Comparison of ENCODE assay signal across 11 cellular contexts in the genomic region with DNA sequence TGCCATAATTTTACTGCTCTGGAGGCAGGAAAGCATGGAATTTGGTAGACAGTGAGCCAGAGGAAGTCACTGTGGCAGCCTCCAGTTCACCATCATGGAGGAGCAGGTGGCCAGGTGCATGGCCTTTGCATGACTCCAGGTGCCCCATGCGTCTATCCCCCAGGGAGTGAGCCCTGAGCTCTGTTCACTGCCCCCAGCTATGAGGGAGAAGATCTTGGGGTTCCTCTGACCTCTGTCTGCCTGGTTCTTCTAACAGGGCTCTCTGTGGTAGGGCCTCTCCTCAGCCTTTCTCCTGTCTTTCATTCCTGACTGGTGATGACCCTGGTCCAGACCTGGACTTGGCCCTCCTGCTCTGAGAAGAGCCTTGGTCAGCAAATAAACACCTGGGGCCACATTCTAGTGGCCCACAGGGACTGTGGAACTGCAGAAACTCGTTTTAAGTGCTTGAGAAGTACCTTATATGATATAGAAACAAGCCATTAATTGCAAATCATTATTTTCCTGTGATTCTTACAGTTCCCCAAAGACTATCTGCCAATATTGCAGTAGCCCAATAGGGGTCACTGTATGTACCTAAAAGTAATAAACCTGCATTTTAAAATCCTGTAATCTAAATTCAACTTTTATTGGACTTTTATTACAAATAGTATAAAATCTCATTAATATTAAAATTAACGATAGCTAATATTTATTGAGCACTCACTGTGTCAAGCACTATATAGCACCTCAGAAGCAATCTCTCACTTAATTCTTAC.
A peak's percentile ranks its signal among the peaks of the same experiment; 100 is the strongest.
DNase-seq lines count a peak whose midpoint lies in the region; ATAC-seq and TF ChIP-seq lines count a peak whose summit lies in the region.
"Had no signal": no experiment of that assay in that cellular context is flagged by ENCODE, and none has a peak within 500 bp of the region (broad histone marks: within the 10 kb centered on the region; RNA-seq: fewer than 3 reads in every experiment).

No MANE protein-coding gene starts in this region.

- H3K4me1 Mint-ChIP-seq in stimulated activated memory B cell treated with anti-CD40 and anti-IgM and Interleukin-4, amounts not matched to agents 10 μg/mL and 1 μg/mL and 100 μg/mL, for 72 hours = no peaks in the 10 kb centered on the region
- H3K4me1 Mint-ChIP-seq: activated CD4-positive, alpha-beta memory T cell treated with anti-CD3 and anti-CD28 coated beads, Interleukin-2, amount 10 ng/mL, durations not matched to agents 7 days and 5 days had no signal

- POLR2A ChIA-PET in GM10248 (lab: Yijun Ruan, JAX) = no interaction called here

- H3K27me3 ChIP-seq in osteoblast (ENCODE audit: insufficient read depth, low read length) = no peaks in the 10 kb centered on the region

- no peaks in the 10 kb centered on the region for H3K9me3 ChIP-seq in osteoblast (ENCODE audit: low read depth, low read length)

- H3K4me3 Mint-ChIP-seq in stimulated activated memory B cell treated with anti-CD40 and anti-IgM and Interleukin-4, amounts not matched to agents 10 μg/mL and 1 μg/mL and 100 μg/mL, for 72 hours = no peak overlapping the region
- H3K4me3 Mint-ChIP-seq: activated CD4-positive, alpha-beta memory T cell treated with anti-CD3 and anti-CD28 coated beads, Interleukin-2, amount 10 ng/mL, durations not matched to agents 7 days and 5 days had no signal

- H3K36me3 ChIP-seq in osteoblast (ENCODE audit: insufficient read depth, low read length) = no peaks in the 10 kb centered on the region

- peak; percentile 33 for TF ChIP-seq CTCF in GM10248 (IDR thresholded peaks at IDR 0.05; ENCODE audit: control extremely low read depth, extremely low read depth, low read depth, missing control alignments)
- TF ChIP-seq CTCF in NB4 (IDR thresholded peaks at IDR 0.05; ENCODE audit: low read depth, low read length) = peak; percentile 50
- TF ChIP-seq CTCF in osteoblast (IDR thresholded peaks at IDR 0.05; ENCODE audit: extremely low read depth, low read depth, low read length) = peak; percentile 77

- no peaks in the 10 kb centered on the region for H4K20me1 ChIP-seq in osteoblast (ENCODE audit: insufficient read depth, low read length)

- peaks cover 41% of the 10 kb centered on the region for H3K27me3 Mint-ChIP-seq in stimulated activated memory B cell treated with anti-CD40 and anti-IgM and Interleukin-4, amounts not matched to agents 10 μg/mL and 1 μg/mL and 100 μg/mL, for 72 hours

- H3K4me1 ChIP-seq in osteoblast (ENCODE audit: insufficient read depth, low read length) = peaks cover 3% of the 10 kb centered on the region

- H3K4me3 ChIP-seq in NB4 (ENCODE audit: low read depth, low read length) (no peak overlapping the region), osteoblast (ENCODE audit: insufficient read depth, low read length) (no peak overlapping the region)

- H3K9me3 Mint-ChIP-seq in stimulated activated memory B cell treated with anti-CD40 and anti-IgM and Interleukin-4, amounts not matched to agents 10 μg/mL and 1 μg/mL and 100 μg/mL, for 72 hours = no peaks in the 10 kb centered on the region
- H3K9me3 Mint-ChIP-seq: activated CD4-positive, alpha-beta memory T cell treated with anti-CD3 and anti-CD28 coated beads, Interleukin-2, amount 10 ng/mL, durations not matched to agents 7 days and 5 days had no signal

- CTCF ChIA-PET in GM10248 (lab: Yijun Ruan, JAX) = interaction anchor here (0.8 to 1.6 kb wide), 2 partner anchors 25 to 35 kb away, joined by 4 to 5 read pairs; no protein-coding TSS in a partner anchor

- H3K4me2 ChIP-seq in osteoblast (ENCODE audit: insufficient read depth, low read length) = no peak overlapping the region

- no peaks in the 10 kb centered on the region for H3K36me3 Mint-ChIP-seq in stimulated activated memory B cell treated with anti-CD40 and anti-IgM and Interleukin-4, amounts not matched to agents 10 μg/mL and 1 μg/mL and 100 μg/mL, for 72 hours

- no peak overlapping the region for H3K27ac ChIP-seq in osteoblast (ENCODE audit: low read depth, low read length)

- H3K79me2 ChIP-seq in osteoblast (ENCODE audit: insufficient read depth, low read length) = no peaks in the 10 kb centered on the region

- no peak for ATAC-seq in stimulated activated memory B cell treated with anti-CD40 and anti-IgM and Interleukin-4, amounts not matched to agents 10 μg/mL and 1 μg/mL and 100 μg/mL, for 72 hours

- H3K27ac Mint-ChIP-seq in stimulated activated memory B cell treated with anti-CD40 and anti-IgM and Interleukin-4, amounts not matched to agents 10 μg/mL and 1 μg/mL and 100 μg/mL, for 72 hours = no peak overlapping the region
- H3K27ac Mint-ChIP-seq: activated CD4-positive, alpha-beta memory T cell treated with anti-CD3 and anti-CD28 coated beads, Interleukin-2, amount 10 ng/mL, durations not matched to agents 7 days and 5 days had no signal

- DNase-seq in GM10248 (ENCODE audit: extremely low spot score) (no peak), NB4 (ENCODE audit: low read depth) (peak; percentile 44), dermis blood vessel endothelial cell (peak; percentile 56), osteoblast (ENCODE audit: insufficient read length, low spot score, missing footprints) (no peak), T-helper 2 cell (no peak), NCI-H146 (lab: John Stamatoyannopoulos, UW) (no peak)
- DNase-seq in stimulated activated naive CD4-positive, alpha-beta T cell (lab: John Stamatoyannopoulos, UW) = no peak
- DNase-seq: activated CD4-positive, alpha-beta memory T cell treated with anti-CD3 and anti-CD28 coated beads, Interleukin-2, amount 10 ng/mL, durations not matched to agents 7 days and 5 days; NCI-H226; stimulated activated CD4-positive, alpha-beta T cell treated with anti-CD3 and anti-CD28 coated beads, Interleukin-4, amount 100 ng/mL, for 24 hours had no signal

- no peak overlapping the region for H2AFZ ChIP-seq in osteoblast (ENCODE audit: low read length)

- TF ChIP-seq POLR2A in NB4 (IDR thresholded peaks at IDR 0.05; ENCODE audit: extremely low read depth, insufficient read length) = no peak

Comparison
In these comparisons a context has a peak if more than half of its experiments do, and no peak if none do; other contexts are left out.
1. DNase-seq: peak in NB4 (single experiment) and dermis blood vessel endothelial cell (single experiment); none in GM10248 (single experiment), osteoblast (single experiment), stimulated activated naive CD4-positive, alpha-beta T cell (0 of 6), T-helper 2 cell (0 of 5) and NCI-H146 (single experiment).
2. Peak in every context shown above with its lines, with median percentiles within 50 percentile points of each other: CTCF ChIP-seq.